In genomic region chr9:127943746-127944145, GRCh38 we compare ENCODE assay signal across 8 cellular contexts. TPM values are rescaled to one million over a fixed set of nuclear protein-coding genes. Genes with fewer than 3 reads are reported as not detected.
DNase-seq lines count a peak whose midpoint lies in the region; ATAC-seq and TF ChIP-seq lines count a peak whose summit lies in the region.

No MANE protein-coding gene starts in this region.

- intact Hi-C loops in activated CD8-positive, alpha-beta T cell treated with anti-CD3 and anti-CD28 coated beads for 36 hours (cut with micrococcal nuclease) = loop anchor here (5.0 kb wide), 1 partner anchor 94 kb away; no protein-coding TSS in a partner anchor

- CTCF ChIA-PET in activated CD8-positive, alpha-beta T cell treated with anti-CD3 and anti-CD28 coated beads for 36 hours (lab: Charles Lee) = interaction anchor here (0.6 to 30.0 kb wide), 32 partner anchors 10 to 488 kb away, joined by 3 to 631 read pairs (median 5); partner anchors contain the start of genes EEIG1, NAIF1, PIP5KL1 and SLC25A25

- peaks cover 29% of the 10 kb centered on the region for H3K4me1 Mint-ChIP-seq in activated CD8-positive, alpha-beta T cell treated with anti-CD3 and anti-CD28 coated beads for 36 hours (ENCODE audit: low read depth)

- peak; percentile 95 for TF ChIP-seq CTCF in activated CD8-positive, alpha-beta T cell treated with anti-CD3 and anti-CD28 coated beads for 36 hours (IDR thresholded peaks at IDR 0.05)

- no peaks in the 10 kb centered on the region for H3K27me3 Mint-ChIP-seq in activated CD8-positive, alpha-beta T cell treated with anti-CD3 and anti-CD28 coated beads for 36 hours

- peak overlapping the region; percentile 86 for H3K27ac Mint-ChIP-seq in activated CD8-positive, alpha-beta T cell treated with anti-CD3 and anti-CD28 coated beads for 36 hours

- peak; percentile 87 for DNase-seq in ELR (ENCODE audit: low read depth)
- peak; percentile 85 for DNase-seq in NCI-H774 (lab: John Stamatoyannopoulos, UW)
- peak; percentile 88 for DNase-seq in activated CD8-positive, alpha-beta T cell treated with anti-CD3 and anti-CD28 coated beads for 36 hours
- DNase-seq in ecto neural progenitor cell (ENCODE audit: low spot score) = peak; percentile 86
- DNase-seq in medulla oblongata (ENCODE audit: extremely low spot score) = peak; percentile 93
- DNase-seq in stimulated activated CD8-positive, alpha-beta memory T cell treated with anti-CD3 and anti-CD28 coated beads, Interleukin-2, amount 100 ng/mL, for 48 hours (ENCODE audit: low read depth in 2 of 2) = peak; percentile 74 to 79
- DNase-seq in cortex of kidney (lab: John Stamatoyannopoulos, UW) = no peak

- peaks cover 36% of the 10 kb centered on the region for H3K36me3 Mint-ChIP-seq in activated CD8-positive, alpha-beta T cell treated with anti-CD3 and anti-CD28 coated beads for 36 hours (ENCODE audit: low read depth)

- POLR2A ChIA-PET in activated CD8-positive, alpha-beta T cell treated with anti-CD3 and anti-CD28 coated beads for 36 hours (lab: Charles Lee) = interaction anchor here (0.9 to 1.9 kb wide), 6 partner anchors 21 to 96 kb away, joined by 3 to 12 read pairs (median 3); partner anchors contain the start of gene EEIG1

- H3K9me3 Mint-ChIP-seq in activated CD8-positive, alpha-beta T cell treated with anti-CD3 and anti-CD28 coated beads for 36 hours = no peaks in the 10 kb centered on the region

- no peak overlapping the region for H3K4me3 Mint-ChIP-seq in activated CD8-positive, alpha-beta T cell treated with anti-CD3 and anti-CD28 coated beads for 36 hours

- ATAC-seq in HG03280 (IDR thresholded peaks at IDR 0.05; ENCODE audit: unreplicated experiment) = peak; percentile 58
- peak; percentile 93 for ATAC-seq in activated CD8-positive, alpha-beta T cell treated with anti-CD3 and anti-CD28 coated beads for 36 hours

RNA-seq across cellular contexts. Expression of gene DPM2, which starts 6.1 kb away (rescaled TPM):
- 10 to 100 TPM; 41.3 to 43.9 TPM for total RNA-seq in activated CD8-positive, alpha-beta T cell treated with anti-CD3 and anti-CD28 coated beads for 36 hours

RNA-seq across cellular contexts. Expression of gene PIP5KL1, which starts 13.2 kb away (rescaled TPM):
- total RNA-seq in activated CD8-positive, alpha-beta T cell treated with anti-CD3 and anti-CD28 coated beads for 36 hours = 1 to 10 TPM; 1.7 to 2.5 TPM

RNA-seq across cellular contexts. Expression of gene ST6GALNAC4, which starts 26.9 kb away (rescaled TPM):
- 10 to 100 TPM; 34.3 to 34.9 TPM for total RNA-seq in activated CD8-positive, alpha-beta T cell treated with anti-CD3 and anti-CD28 coated beads for 36 hours

RNA-seq across cellular contexts. Expression of gene EEIG1, which starts 37.0 kb away (rescaled TPM):
- total RNA-seq in activated CD8-positive, alpha-beta T cell treated with anti-CD3 and anti-CD28 coated beads for 36 hours = 10 to 100 TPM; 79.7 to 81.5 TPM

RNA-seq across cellular contexts. Expression of gene ST6GALNAC6, which starts 44.3 kb away (rescaled TPM):
- total RNA-seq in activated CD8-positive, alpha-beta T cell treated with anti-CD3 and anti-CD28 coated beads for 36 hours = 10 to 100 TPM; 36.9 to 38.8 TPM
